ENCODE assay signal across 8 cellular contexts in genomic region chr6:33904050-33904827, GRCh38.
A peak's percentile ranks its signal among the peaks of the same experiment; 100 is the strongest.
DNase-seq lines count a peak whose midpoint lies in the region; ATAC-seq, FAIRE-seq and TF ChIP-seq lines count a peak whose summit lies in the region.

No MANE protein-coding gene starts in this region.

- ATAC-seq in HG03442 (IDR thresholded peaks at IDR 0.05; ENCODE audit: unreplicated experiment) (peak; percentile 74), HG03469 (IDR thresholded peaks at IDR 0.05; ENCODE audit: unreplicated experiment) (no peak)

- no peak for TF ChIP-seq CTCF in type B pancreatic cell (conservative IDR thresholded peaks at IDR 0.05)
- TF ChIP-seq CTCF in brain microvascular endothelial cell (IDR thresholded peaks at IDR 0.05; ENCODE audit: low read depth, low read length, missing control alignments): no peak

- no peaks in the 10 kb centered on the region for H3K36me3 ChIP-seq in brain microvascular endothelial cell (replicated peaks)

- H3K4me1 Mint-ChIP-seq in type B pancreatic cell (ENCODE audit: unreplicated experiment): peaks cover 52% of the 10 kb centered on the region

- H3K27ac Mint-ChIP-seq in type B pancreatic cell: peak overlapping the region; percentile 21

- in situ Hi-C loops in brain microvascular endothelial cell (cut with HindIII; ENCODE audit: low pct_ligation_motif_present, low sequenced_read_pairs): no loop called here

- peaks cover 23% of the 10 kb centered on the region for H3K27me3 Mint-ChIP-seq in type B pancreatic cell

- no peaks in the 10 kb centered on the region for H3K9me3 Mint-ChIP-seq in type B pancreatic cell

- peak; percentile 46 for DNase-seq in GM19239 (ENCODE audit: insufficient read length, low spot score)
- peak; percentile 77 for DNase-seq in activated CD8-positive, alpha-beta memory T cell treated with anti-CD3 and anti-CD28 coated beads for 24 hours
- peak; percentile 46 for DNase-seq in left kidney (ENCODE audit: low read depth, low spot score)
- no peak for DNase-seq in type B pancreatic cell (ENCODE audit: extremely low spot score, unreplicated experiment)
- DNase-seq in SHP77 (lab: John Stamatoyannopoulos, UW): no peak
- DNase-seq in brain microvascular endothelial cell: no peak

- H3K27ac ChIP-seq in brain microvascular endothelial cell: no peak overlapping the region

- no peak overlapping the region for H3K4me3 ChIP-seq in brain microvascular endothelial cell (ENCODE audit: low read depth, low read length)

- H3K36me3 Mint-ChIP-seq in type B pancreatic cell: no peaks in the 10 kb centered on the region

- peak; percentile 48 for FAIRE-seq in GM19239 (lab: Jason Lieb, UNC)

- peaks cover 2% of the 10 kb centered on the region for H3K27me3 ChIP-seq in brain microvascular endothelial cell (replicated peaks)

- H3K4me3 Mint-ChIP-seq in type B pancreatic cell: no peak overlapping the region

Comparison
In these comparisons a context has a peak if more than half of its experiments do, and no peak if none do; other contexts are left out.
1. DNase-seq: peak in GM19239 (single experiment), activated CD8-positive, alpha-beta memory T cell treated with anti-CD3 and anti-CD28 coated beads for 24 hours (single experiment) and left kidney (single experiment); none in type B pancreatic cell (single experiment), SHP77 (0 of 2) and brain microvascular endothelial cell (single experiment).